In the genomic region with DNA sequence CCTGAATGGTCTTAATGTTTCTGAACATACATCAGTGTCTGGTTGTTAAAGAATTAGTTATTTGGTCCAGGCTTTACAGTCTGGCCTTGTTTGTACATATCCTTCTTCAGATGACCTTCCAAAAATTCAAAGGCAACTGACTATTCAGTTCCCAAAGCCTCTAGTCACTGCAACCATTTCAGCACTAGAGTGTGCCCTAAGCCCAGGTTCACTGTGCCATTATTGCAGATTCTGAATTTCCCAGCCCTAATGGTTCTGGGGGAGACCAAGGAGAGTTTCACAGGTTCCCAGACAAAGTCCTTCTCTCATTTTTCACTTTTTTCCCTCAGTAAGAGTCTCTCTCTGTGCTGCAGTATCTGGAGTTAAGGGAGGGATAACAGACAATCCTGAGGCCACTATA, we compare ENCODE assay signal across 21 cellular contexts.
DNase-seq lines count a peak whose midpoint lies in the region; ATAC-seq, FAIRE-seq and TF ChIP-seq lines count a peak whose summit lies in the region.
"Had no signal": no experiment of that assay in that cellular context is flagged by ENCODE, and none has a peak within 500 bp of the region (broad histone marks: within the 10 kb centered on the region; RNA-seq: fewer than 3 reads in every experiment).

No MANE protein-coding gene starts in this region.

- intact Hi-C loops in GM12878 (cut with micrococcal nuclease; ENCODE audit: unreplicated experiment): no loop called here

- peaks cover 5% of the 10 kb centered on the region; the same call in 1 of the 2 replicates for H3K4me1 ChIP-seq in BE2C
- no peaks in the 10 kb centered on the region for H3K4me1 ChIP-seq in GM12878 (ENCODE audit: control insufficient read depth, insufficient read depth, low read length)
- H3K4me1 ChIP-seq in liver (ENCODE audit: control insufficient read depth in 4 of 4, insufficient read depth in 4 of 4, low read length in 3 of 4): no peaks in the 10 kb centered on the region

- FAIRE-seq in GM12878 (lab: Jason Lieb, UNC): no peak
- FAIRE-seq: GM18507, HTR-8/SVneo had no signal

- no TSS peak for BruUV-seq in GM12878 (replicated peaks; lab: Mats Ljungman, UMichigan)

- SMC1A ChIA-PET in GM12878 (lab: Charles Lee; ENCODE audit: uncharacterized antibody, unreplicated experiment): no interaction called here

- H4K20me1 ChIP-seq in GM12878 (ENCODE audit: control insufficient read depth, insufficient read depth): no peaks in the 10 kb centered on the region

- POLR2A ChIA-PET in GM12878 (lab: Charles Lee): no interaction called here

- H3K79me2 ChIP-seq in GM12878 (ENCODE audit: control insufficient read depth, insufficient read depth, low read length): no peaks in the 10 kb centered on the region

- DNase-seq in BE2C: no peak
- DNase-seq in GM12878 (ENCODE audit: low read depth, low spot score): no peak
- no peak for DNase-seq in NK-92 treated with Interleukin-12 subunit alpha and Interleukin-12 subunit beta, amount 100 ng/mL, for 24 hours (lab: John Stamatoyannopoulos, UW)
- no peak for DNase-seq in T-helper 9 cell
- DNase-seq in occipital lobe (lab: John Stamatoyannopoulos, UW): no peak
- no peak for DNase-seq in ureter (ENCODE audit: low spot score)
- DNase-seq: activated CD4-positive, CD25-positive, alpha-beta regulatory T cell treated with anti-CD3 and anti-CD28 coated beads, Interleukin-2, amount 50 U/mL, for 72 hours; activated CD8-positive, alpha-beta memory T cell treated with anti-CD3 and anti-CD28 coated beads for 24 hours; CD8-positive, alpha-beta T cell; foreskin fibroblast; left cardiac atrium; midbrain; NCI-H2171; NCI-H526 treated with DMSO at 0.1 percent for 48 hours; nephron progenitor cell; stimulated activated CD4-positive, alpha-beta T cell treated with anti-CD3 and anti-CD28 coated beads, Interleukin-12 subunit alpha, Interleukin-12 subunit beta, amount 100 ng/mL, for 4 hours had no signal

- no peaks in the 10 kb centered on the region for H3K36me3 ChIP-seq in BE2C
- H3K36me3 ChIP-seq in GM12878 (ENCODE audit: control insufficient read depth in 2 of 2, insufficient read depth in 2 of 2, low read length in 1 of 2): no peaks in the 10 kb centered on the region
- H3K36me3 ChIP-seq in liver (ENCODE audit: control insufficient read depth in 4 of 4, insufficient read depth in 3 of 4, low read depth in 1 of 4, low read length in 3 of 4): no peaks in the 10 kb centered on the region

- ATAC-seq in GM12878: no peak
- ATAC-seq: CD8-positive, alpha-beta T cell; left cardiac atrium had no signal

- peak; percentile 68 for TF ChIP-seq CTCF in BE2C (IDR thresholded peaks at IDR 0.05; ENCODE audit: low read depth, low read length)
- 0 out of 6 replicates have a peak, but pooled peaks of 1 of the 3 experiments have one; percentile 11 for TF ChIP-seq CTCF in GM12878 (IDR thresholded peaks at IDR 0.05 in 2 of 3, conservative IDR thresholded peaks at IDR 0.05 in 1 of 3; ENCODE audit: control insufficient read depth in 2 of 3, extremely low read depth in 1 of 3, insufficient read depth in 1 of 3, low read depth in 3 of 3, low read length in 3 of 3)
- TF ChIP-seq CTCF in liver (IDR thresholded peaks at IDR 0.05; ENCODE audit: low read depth, low read length, missing input control): peak; percentile 46

- TF ChIP-seq EP300 in Ishikawa (IDR thresholded peaks at IDR 0.05; ENCODE audit: borderline replicate concordance): no peak
- TF ChIP-seq EP300 in GM12878 (IDR thresholded peaks at IDR 0.05; ENCODE audit: borderline replicate concordance in 1 of 2, control insufficient read depth in 1 of 2, low read depth in 2 of 2, low read length in 2 of 2): no peak

- no peak for TF ChIP-seq POLR2A in GM12878 (IDR thresholded peaks at IDR 0.05; ENCODE audit: low read depth, low read length)

- H3K27ac ChIP-seq in GM12878 (ENCODE audit: control insufficient read depth, insufficient read depth) (no peak overlapping the region), liver (ENCODE audit: low read depth in 1 of 2, low read length in 2 of 2) (no peak overlapping the region)
- H3K27ac ChIP-seq: SK-N-MC had no signal

- H3K9ac ChIP-seq in GM12878 (ENCODE audit: control insufficient read depth, insufficient read depth, low read length) (no peak overlapping the region), liver (ENCODE audit: low read depth in 1 of 2, low read length in 2 of 2) (no peak overlapping the region)

- in situ Hi-C loops in GM12878 (cut with MboI): no loop called here

- CTCF ChIA-PET in GM12878 (lab: Yijun Ruan, JAX): interaction anchor here (0.8 kb wide), 1 partner anchor 257 kb away, joined by 3 read pairs; no protein-coding TSS in a partner anchor

- H3K27me3 ChIP-seq in BE2C: no peaks in the 10 kb centered on the region
- H3K27me3 ChIP-seq in GM12878 (replicated peaks in 1 of 2; ENCODE audit: control insufficient read depth in 2 of 2, insufficient read depth in 2 of 2, low read length in 1 of 2): no peaks in the 10 kb centered on the region
- no peaks in the 10 kb centered on the region for H3K27me3 ChIP-seq in liver (ENCODE audit: control insufficient read depth in 4 of 4, insufficient read depth in 4 of 4, low read length in 3 of 4)

- H3K4me2 ChIP-seq in GM12878 (ENCODE audit: control insufficient read depth, insufficient read depth): no peak overlapping the region

- H2AFZ ChIP-seq in GM12878 (ENCODE audit: control insufficient read depth, low read depth, low read length): no peak overlapping the region

- no peak overlapping the region for H3K4me3 ChIP-seq in BE2C (ENCODE audit: low read depth, low read length)
- H3K4me3 ChIP-seq in GM12878: no peak overlapping the region
- no peak overlapping the region for H3K4me3 ChIP-seq in liver (ENCODE audit: low read depth in 1 of 3, low read length in 3 of 3)
- H3K4me3 ChIP-seq: SK-N-MC had no signal

- H3K9me3 ChIP-seq in BE2C (no peaks in the 10 kb centered on the region), GM12878 (replicated peaks; ENCODE audit: control insufficient read depth, insufficient read depth, low read length) (no peaks in the 10 kb centered on the region), liver (ENCODE audit: control insufficient read depth in 4 of 4, low read length in 3 of 4) (no peaks in the 10 kb centered on the region)

- RAD21 ChIA-PET in GM12878 (lab: Charles Lee; ENCODE audit: unreplicated experiment): no interaction called here

- TF ChIP-seq RAD21 in Ishikawa (IDR thresholded peaks at IDR 0.05; ENCODE audit: low read depth) (peak; percentile 49; the same call in 1 of the 2 replicates), GM12878 (IDR thresholded peaks at IDR 0.05; ENCODE audit: insufficient read depth, low read depth, low read length) (peak; percentile 25; the same call in 1 of the 2 replicates), liver (IDR thresholded peaks at IDR 0.05) (peak; percentile 78 to 82)

TF ChIP-seq in Ishikawa, 13 proteins besides CTCF, POLR2A, EP300 and RAD21 (continues in another document):
- no peak for TF ChIP-seq TAF1 (IDR thresholded peaks at IDR 0.05; ENCODE audit: low read depth)
- TF ChIP-seq FOXM1 (IDR thresholded peaks at IDR 0.05; ENCODE audit: borderline replicate concordance, low read depth): no peak
- no peak for TF ChIP-seq TEAD4 (IDR thresholded peaks at IDR 0.05)
- TF ChIP-seq TCF12 (IDR thresholded peaks at IDR 0.05; ENCODE audit: low read depth): no peak

TF ChIP-seq in GM12878, 131 proteins besides CTCF, POLR2A, EP300 and RAD21 (continues in another document):
- no peak for TF ChIP-seq CHD4 (IDR thresholded peaks at IDR 0.05)
- TF ChIP-seq ESRRA (IDR thresholded peaks at IDR 0.05; ENCODE audit: low read length): no peak
- TF ChIP-seq, protein P1, sequence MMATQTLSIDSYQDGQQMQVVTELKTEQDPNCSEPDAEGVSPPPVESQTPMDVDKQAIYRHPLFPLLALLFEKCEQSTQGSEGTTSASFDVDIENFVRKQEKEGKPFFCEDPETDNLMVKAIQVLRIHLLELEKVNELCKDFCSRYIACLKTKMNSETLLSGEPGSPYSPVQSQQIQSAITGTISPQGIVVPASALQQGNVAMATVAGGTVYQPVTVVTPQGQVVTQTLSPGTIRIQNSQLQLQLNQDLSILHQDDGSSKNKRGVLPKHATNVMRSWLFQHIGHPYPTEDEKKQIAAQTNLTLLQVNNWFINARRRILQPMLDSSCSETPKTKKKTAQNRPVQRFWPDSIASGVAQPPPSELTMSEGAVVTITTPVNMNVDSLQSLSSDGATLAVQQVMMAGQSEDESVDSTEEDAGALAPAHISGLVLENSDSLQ (IDR thresholded peaks at IDR 0.05): no peak
- TF ChIP-seq JUNB (IDR thresholded peaks at IDR 0.05): no peak
- TF ChIP-seq NRF1 (conservative IDR thresholded peaks at IDR 0.05; ENCODE audit: low read depth, low read length): no peak
- no peak for TF ChIP-seq POLR2AphosphoS2 (IDR thresholded peaks at IDR 0.05; ENCODE audit: low read depth, low read length)

TF ChIP-seq in liver, 16 proteins besides CTCF, POLR2A, EP300 and RAD21:
- no peak for TF ChIP-seq SP1 (IDR thresholded peaks at IDR 0.05)
- TF ChIP-seq RXRA (IDR thresholded peaks at IDR 0.05): no peak
- TF ChIP-seq YY1 (IDR thresholded peaks at IDR 0.05): no peak
- TF ChIP-seq HNF4A (conservative IDR thresholded peaks at IDR 0.05): no peak
- TF ChIP-seq FOXA2 (IDR thresholded peaks at IDR 0.05): no peak
- TF ChIP-seq FOXA1 (IDR thresholded peaks at IDR 0.05): no peak
- no peak for TF ChIP-seq NR2F2 (IDR thresholded peaks at IDR 0.05)
- TF ChIP-seq EGR1 (IDR thresholded peaks at IDR 0.05; ENCODE audit: low read depth in 2 of 2): no peak
- TF ChIP-seq GABPA (IDR thresholded peaks at IDR 0.05 in 1 of 2, conservative IDR thresholded peaks at IDR 0.05 in 1 of 2): no peak
- TF ChIP-seq, protein P2, sequence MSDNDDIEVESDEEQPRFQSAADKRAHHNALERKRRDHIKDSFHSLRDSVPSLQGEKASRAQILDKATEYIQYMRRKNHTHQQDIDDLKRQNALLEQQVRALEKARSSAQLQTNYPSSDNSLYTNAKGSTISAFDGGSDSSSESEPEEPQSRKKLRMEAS (IDR thresholded peaks at IDR 0.05): no peak
- TF ChIP-seq HNF4G (IDR thresholded peaks at IDR 0.05): no peak
